ENCODE assay signal across 28 cellular contexts in the genomic region with DNA sequence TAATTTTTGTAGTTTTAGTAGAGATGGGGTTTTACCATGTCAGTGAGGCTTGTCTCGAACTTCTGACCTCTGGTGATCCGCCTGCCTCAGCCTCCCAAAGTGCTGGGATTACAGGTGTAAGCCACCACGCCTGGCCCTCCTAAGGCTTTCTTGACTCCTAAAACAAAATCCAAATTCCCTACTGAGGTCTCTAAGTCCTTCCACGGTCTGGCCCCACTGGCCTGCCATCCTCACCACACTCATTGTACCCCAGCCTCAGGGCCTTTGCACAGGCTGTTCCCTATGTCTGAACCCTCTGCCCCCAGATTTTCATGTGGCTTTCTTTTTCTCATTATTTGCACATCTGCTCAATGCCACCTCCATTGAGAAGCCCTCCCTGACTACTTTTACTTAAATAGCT.
"Had no signal": no experiment of that assay in that cellular context is flagged by ENCODE, and none has a peak within 500 bp of the region (broad histone marks: within the 10 kb centered on the region; RNA-seq: fewer than 3 reads in every experiment).

No MANE protein-coding gene starts in this region.

- H3K9me3 ChIP-seq: pancreas, psoas muscle, right lobe of liver, sigmoid colon, stomach, thoracic aorta, thyroid gland, upper lobe of left lung, uterus had no signal

- H3K27ac ChIP-seq: neural progenitor cell, pancreas, psoas muscle, right lobe of liver, sigmoid colon, stomach, thoracic aorta, thyroid gland, tibial nerve, upper lobe of left lung, uterus had no signal

- H3K36me3 ChIP-seq: neural progenitor cell, pancreas, right lobe of liver, sigmoid colon, stomach, thoracic aorta, thyroid gland, tibial nerve, upper lobe of left lung, uterus had no signal

- H3K4me1 Mint-ChIP-seq: naive thymus-derived CD4-positive, alpha-beta T cell; natural killer cell; neural progenitor cell; stimulated activated effector memory CD8-positive, alpha-beta T cell treated with anti-CD3 and anti-CD28 coated beads, Interleukin-12 subunit alpha, Interleukin-12 subunit beta, amount 100 ng/mL, for 72 hours; stimulated activated naive B cell treated with anti-CD40 and anti-IgM and Interleukin-4, amounts not matched to agents 10 μg/mL and 1 μg/mL and 100 μg/mL, for 72 hours had no signal

- ATAC-seq: naive thymus-derived CD4-positive, alpha-beta T cell; natural killer cell; pancreas; psoas muscle; right cardiac atrium; stimulated activated effector memory CD8-positive, alpha-beta T cell treated with anti-CD3 and anti-CD28 coated beads, Interleukin-12 subunit alpha, Interleukin-12 subunit beta, amount 100 ng/mL, for 72 hours; stimulated activated naive B cell treated with anti-CD40 and anti-IgM and Interleukin-4, amounts not matched to agents 10 μg/mL and 1 μg/mL and 100 μg/mL, for 72 hours had no signal

- H3K4me3 Mint-ChIP-seq: naive thymus-derived CD4-positive, alpha-beta T cell; natural killer cell; nephron; neural progenitor cell; stimulated activated effector memory CD8-positive, alpha-beta T cell treated with anti-CD3 and anti-CD28 coated beads, Interleukin-12 subunit alpha, Interleukin-12 subunit beta, amount 100 ng/mL, for 72 hours; stimulated activated naive B cell treated with anti-CD40 and anti-IgM and Interleukin-4, amounts not matched to agents 10 μg/mL and 1 μg/mL and 100 μg/mL, for 72 hours; stimulated activated naive CD8-positive, alpha-beta T cell treated with anti-CD3 and anti-CD28 coated beads, Interleukin-15, Interleukin-2, amounts not matched to agents 100 ng/mL and 50 ng/mL, for 24 hours had no signal

- H3K4me3 ChIP-seq: neural progenitor cell, pancreas, psoas muscle, right lobe of liver, sigmoid colon, stomach, thoracic aorta, thyroid gland, tibial nerve, upper lobe of left lung, uterus had no signal

- H3K9me3 Mint-ChIP-seq: naive thymus-derived CD4-positive, alpha-beta T cell; natural killer cell; neural progenitor cell; stimulated activated effector memory CD8-positive, alpha-beta T cell treated with anti-CD3 and anti-CD28 coated beads, Interleukin-12 subunit alpha, Interleukin-12 subunit beta, amount 100 ng/mL, for 72 hours; stimulated activated naive B cell treated with anti-CD40 and anti-IgM and Interleukin-4, amounts not matched to agents 10 μg/mL and 1 μg/mL and 100 μg/mL, for 72 hours; stimulated activated naive CD8-positive, alpha-beta T cell treated with anti-CD3 and anti-CD28 coated beads, Interleukin-15, Interleukin-2, amounts not matched to agents 100 ng/mL and 50 ng/mL, for 24 hours had no signal

- H3K36me3 Mint-ChIP-seq: naive thymus-derived CD4-positive, alpha-beta T cell; natural killer cell; neural progenitor cell; stimulated activated effector memory CD8-positive, alpha-beta T cell treated with anti-CD3 and anti-CD28 coated beads, Interleukin-12 subunit alpha, Interleukin-12 subunit beta, amount 100 ng/mL, for 72 hours; stimulated activated naive B cell treated with anti-CD40 and anti-IgM and Interleukin-4, amounts not matched to agents 10 μg/mL and 1 μg/mL and 100 μg/mL, for 72 hours had no signal

- H3K27me3 ChIP-seq: neural progenitor cell, pancreas, right lobe of liver, thyroid gland, tibial nerve, upper lobe of left lung, uterus had no signal

- H3K27ac Mint-ChIP-seq: naive thymus-derived CD4-positive, alpha-beta T cell; natural killer cell; nephron; progenitor cell of endocrine pancreas; stimulated activated effector memory CD8-positive, alpha-beta T cell treated with anti-CD3 and anti-CD28 coated beads, Interleukin-12 subunit alpha, Interleukin-12 subunit beta, amount 100 ng/mL, for 72 hours; stimulated activated naive CD8-positive, alpha-beta T cell treated with anti-CD3 and anti-CD28 coated beads, Interleukin-15, Interleukin-2, amounts not matched to agents 100 ng/mL and 50 ng/mL, for 24 hours had no signal

- DNase-seq: natural killer cell; occipital lobe; pancreas; posterior cingulate gyrus; psoas muscle; right cardiac atrium; right lobe of liver; sigmoid colon; small intestine; stimulated activated CD4-positive, alpha-beta T cell treated with anti-CD3 and anti-CD28 coated beads, Interleukin-15, amount 100 ng/mL, for 24 hours; stimulated activated CD4-positive, alpha-beta T cell treated with anti-CD3 and anti-CD28 coated beads, Interleukin-2, amount 100 ng/mL, for 24 hours; stimulated activated CD4-positive, alpha-beta T cell treated with anti-CD3 and anti-CD28 coated beads, Interleukin-2, amount 100 ng/mL, for 48 hours; stimulated activated CD4-positive, alpha-beta T cell treated with anti-CD3 and anti-CD28 coated beads, Interleukin-4, amount 100 ng/mL, for 24 hours; stimulated activated naive B cell treated with anti-CD40 and anti-IgM and Interleukin-4, amounts not matched to agents 10 μg/mL and 1 μg/mL and 100 μg/mL, for 72 hours; stimulated activated naive CD4-positive, alpha-beta T cell treated with Interleukin-2 at 50 U/mL for 16 hours; stomach; thyroid gland; trophoblast cell; upper lobe of left lung; uterus had no signal

- H3K4me1 ChIP-seq: neural progenitor cell, pancreas, psoas muscle, right lobe of liver, sigmoid colon, stomach, thyroid gland, tibial nerve, upper lobe of left lung, uterus had no signal
